8 cellular contexts compared by ENCODE assay signal in genomic region chr6:28686446-28687027, GRCh38.
DNase-seq lines count a peak whose midpoint lies in the region; FAIRE-seq and TF ChIP-seq lines count a peak whose summit lies in the region.
"Not testable (repeated sequence)": the region's sequence is repeated elsewhere in the genome, so short reads cannot be mapped to it uniquely, and the experiment has no call there.

No MANE protein-coding gene starts in this region.

- not testable (repeated sequence) for H4K20me1 ChIP-seq in astrocyte (ENCODE audit: insufficient read depth, low read length)

- H3K9me3 ChIP-seq in astrocyte (ENCODE audit: insufficient read depth, low read depth, low read length), result not testable (repeated sequence)

- not testable (repeated sequence) for FAIRE-seq in astrocyte (lab: Jason Lieb, UNC)

- TF ChIP-seq CTCF in astrocyte (IDR thresholded peaks at IDR 0.05; ENCODE audit: insufficient read depth, low read depth, low read length) (peak; percentile 55), neural crest cell (conservative IDR thresholded peaks at IDR 0.05) (peak; percentile 81)

- H3K27me3 ChIP-seq in astrocyte (ENCODE audit: insufficient read depth, low read length), result not testable (repeated sequence)

- peak overlapping the region; percentile 16 for H3K4me3 Mint-ChIP-seq in astrocyte (ENCODE audit: unreplicated experiment)
- not testable (repeated sequence) for H3K4me3 Mint-ChIP-seq in neural crest cell

- H3K9me3 Mint-ChIP-seq in astrocyte (ENCODE audit: unreplicated experiment); neural crest cell: not testable (repeated sequence)

- peak; percentile 90 for DNase-seq in DMS 273 (lab: John Stamatoyannopoulos, UW; ENCODE audit: unreplicated experiment)
- peak in 54 of 76 experiments; percentile 11 to 91 (median 65) for DNase-seq in HUDEP-2 (lab: John Stamatoyannopoulos, UW; ENCODE audit: unreplicated experiment in 76 of 76)
- DNase-seq in NCI-H460 (ENCODE audit: extremely low read depth, low read depth), result peak; percentile 72
- peak; percentile 30 for DNase-seq in T-helper 9 cell
- DNase-seq in astrocyte (ENCODE audit: low read depth), result peak; percentile 32
- peak; percentile 49 for DNase-seq in globus pallidus (ENCODE audit: low spot score)
- DNase-seq in neural crest cell (ENCODE audit: low read depth, low spot score), result peak; percentile 73
- peak; percentile 92 for DNase-seq in superior temporal gyrus (ENCODE audit: extremely low spot score)

- H3K4me2 ChIP-seq in astrocyte (ENCODE audit: low read length), result peak overlapping the region; percentile 70

- H2AFZ ChIP-seq in astrocyte (ENCODE audit: low read depth, low read length), result not testable (repeated sequence)

- not testable (repeated sequence) for H3K4me1 Mint-ChIP-seq in astrocyte (ENCODE audit: low read depth, unreplicated experiment)
- peaks cover 19% of the 10 kb centered on the region for H3K4me1 Mint-ChIP-seq in neural crest cell

- H3K9ac ChIP-seq in astrocyte (ENCODE audit: low read length), result peak overlapping the region; percentile 32

- H3K27me3 Mint-ChIP-seq in astrocyte (ENCODE audit: low read depth, unreplicated experiment) (peaks cover 34% of the 10 kb centered on the region), neural crest cell (ENCODE audit: low read depth) (peaks cover 19% of the 10 kb centered on the region)

- H3K4me1 ChIP-seq in astrocyte (ENCODE audit: insufficient read depth, low read length), result not testable (repeated sequence)

- H3K27ac ChIP-seq in astrocyte (ENCODE audit: low read depth, low read length), result not testable (repeated sequence)

- H3K27ac Mint-ChIP-seq in astrocyte (ENCODE audit: unreplicated experiment); neural crest cell (ENCODE audit: unreplicated experiment): not testable (repeated sequence)

- H3K4me3 ChIP-seq in astrocyte (ENCODE audit: insufficient read depth, low read depth, low read length), result peak overlapping the region; percentile 3

- H3K36me3 Mint-ChIP-seq in astrocyte (ENCODE audit: low read depth, unreplicated experiment); neural crest cell (ENCODE audit: low read depth): not testable (repeated sequence)

- not testable (repeated sequence) for H3K36me3 ChIP-seq in astrocyte (ENCODE audit: insufficient read depth, low read length)

- H3K79me2 ChIP-seq in astrocyte (ENCODE audit: insufficient read depth, low read length), result not testable (repeated sequence)

Comparison
In these comparisons a context has a peak if more than half of its experiments do, and no peak if none do; other contexts are left out.
1. DNase-seq: peak in every context shown above with its lines; median percentile 92 in superior temporal gyrus; 90 in DMS 273; 73 in neural crest cell; 72 in NCI-H460; 65 in HUDEP-2; 49 in globus pallidus; 32 in astrocyte; 30 in T-helper 9 cell.